Comparison of ENCODE assay signal across 16 cellular contexts in the genomic region with DNA sequence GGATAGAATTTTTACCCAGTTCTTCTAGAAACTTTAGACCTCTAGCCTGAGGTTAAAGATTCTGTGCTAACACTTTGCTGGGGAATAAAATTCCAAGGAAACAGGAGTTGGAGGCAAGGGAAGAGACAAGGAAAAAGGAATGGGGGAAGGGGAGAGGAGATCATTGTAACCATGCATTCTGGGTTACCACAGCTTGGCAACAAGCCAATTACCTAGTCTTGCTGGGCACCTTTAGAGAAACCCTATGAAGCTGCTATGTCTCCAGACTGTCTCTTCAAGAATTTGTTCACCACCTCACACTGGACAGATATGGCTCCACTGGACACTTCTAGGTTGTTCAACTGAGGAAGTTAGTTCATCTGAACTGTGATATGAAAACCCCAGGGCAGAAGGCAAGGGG.
DNase-seq lines count a peak whose midpoint lies in the region; TF ChIP-seq lines count a peak whose summit lies in the region.
"Had no signal": no experiment of that assay in that cellular context is flagged by ENCODE, and none has a peak within 500 bp of the region (broad histone marks: within the 10 kb centered on the region; RNA-seq: fewer than 3 reads in every experiment).

No MANE protein-coding gene starts in this region.

- H3K27ac Mint-ChIP-seq in osteocyte (ENCODE audit: unreplicated experiment), result peak overlapping the region; percentile 90
- H3K27ac Mint-ChIP-seq: CD8-positive, alpha-beta memory T cell; T-helper 1 cell treated with Interleukin-12 subunit alpha and Interleukin-12 subunit beta and Interleukin-4 antibody, amounts not matched to agents 30 μg/mL and 1 μg/mL, for 36 hours had no signal

- H3K27me3 Mint-ChIP-seq in osteocyte (ENCODE audit: unreplicated experiment), result no peaks in the 10 kb centered on the region

- H3K4me1 Mint-ChIP-seq in osteocyte (ENCODE audit: unreplicated experiment), result peaks cover 31% of the 10 kb centered on the region
- H3K4me1 Mint-ChIP-seq: CD8-positive, alpha-beta memory T cell had no signal

- no peak overlapping the region for H3K4me3 Mint-ChIP-seq in osteocyte (ENCODE audit: unreplicated experiment)
- H3K4me3 Mint-ChIP-seq: CD8-positive, alpha-beta memory T cell; T-helper 1 cell treated with Interleukin-12 subunit alpha and Interleukin-12 subunit beta and Interleukin-4 antibody, amounts not matched to agents 30 μg/mL and 1 μg/mL, for 36 hours had no signal

- no peak for TF ChIP-seq POLR2A in Peyer's patch (IDR thresholded peaks at IDR 0.05)

- no peak for TF ChIP-seq CTCF in osteocyte (IDR thresholded peaks at IDR 0.05)
- TF ChIP-seq CTCF in Peyer's patch (IDR thresholded peaks at IDR 0.05), result no peak

- no peaks in the 10 kb centered on the region for H3K36me3 ChIP-seq in Peyer's patch
- H3K36me3 ChIP-seq: MG63 had no signal

- no peaks in the 10 kb centered on the region for H3K9me3 Mint-ChIP-seq in osteocyte (ENCODE audit: unreplicated experiment)
- H3K9me3 Mint-ChIP-seq: CD8-positive, alpha-beta memory T cell; T-helper 1 cell treated with Interleukin-12 subunit alpha and Interleukin-12 subunit beta and Interleukin-4 antibody, amounts not matched to agents 30 μg/mL and 1 μg/mL, for 36 hours had no signal

- H3K36me3 Mint-ChIP-seq in osteocyte (ENCODE audit: unreplicated experiment), result no peaks in the 10 kb centered on the region
- H3K36me3 Mint-ChIP-seq: CD8-positive, alpha-beta memory T cell had no signal

- no peaks in the 10 kb centered on the region for H3K9me3 ChIP-seq in Peyer's patch
- H3K9me3 ChIP-seq: MG63 had no signal

- DNase-seq in NCI-H1417 (lab: John Stamatoyannopoulos, UW), result peak in 2 of 3 experiments; percentile 27 to 82
- no peak for DNase-seq in NCI-H1417 treated with DMSO at 0.1 percent for 48 hours (lab: John Stamatoyannopoulos, UW)
- DNase-seq in NCI-H2029 treated with DMSO at 0.1 percent for 48 hours (lab: John Stamatoyannopoulos, UW), result peak; percentile 87
- DNase-seq in NCI-H510A treated with DMSO at 0.1 percent for 48 hours (lab: John Stamatoyannopoulos, UW), result peak; percentile 94
- no peak for DNase-seq in osteocyte (ENCODE audit: extremely low spot score, unreplicated experiment)
- no peak for DNase-seq in dermis blood vessel endothelial cell
- DNase-seq in UCSD-AML1 (lab: John Stamatoyannopoulos, UW; ENCODE audit: unreplicated experiment), result no peak
- no peak for DNase-seq in Peyer's patch
- DNase-seq: 8988T; CD8-positive, alpha-beta memory T cell; Karpas-422; MG63; NCI-H2081; NK-92 treated with Interleukin-12 subunit alpha and Interleukin-12 subunit beta, amount 100 ng/mL, for 24 hours had no signal

- H3K27ac ChIP-seq in Peyer's patch, result no peak overlapping the region
- H3K27ac ChIP-seq: RWPE1 had no signal

- H3K27me3 ChIP-seq in Peyer's patch, result no peaks in the 10 kb centered on the region
- H3K27me3 ChIP-seq: MG63 had no signal

- H3K4me3 ChIP-seq in Peyer's patch, result no peak overlapping the region
- H3K4me3 ChIP-seq: MG63 had no signal

- H3K4me1 ChIP-seq in Peyer's patch, result no peaks in the 10 kb centered on the region

Comparison
In these comparisons a context has a peak if more than half of its experiments do, and no peak if none do; other contexts are left out.
1. DNase-seq: peak in NCI-H1417 (2 of 3), NCI-H2029 treated with DMSO at 0.1 percent for 48 hours (single experiment) and NCI-H510A treated with DMSO at 0.1 percent for 48 hours (single experiment); none in NCI-H1417 treated with DMSO at 0.1 percent for 48 hours (single experiment), osteocyte (single experiment), dermis blood vessel endothelial cell (single experiment), UCSD-AML1 (single experiment) and Peyer's patch (0 of 3).